15 cellular contexts compared by ENCODE assay signal in the genomic region with DNA sequence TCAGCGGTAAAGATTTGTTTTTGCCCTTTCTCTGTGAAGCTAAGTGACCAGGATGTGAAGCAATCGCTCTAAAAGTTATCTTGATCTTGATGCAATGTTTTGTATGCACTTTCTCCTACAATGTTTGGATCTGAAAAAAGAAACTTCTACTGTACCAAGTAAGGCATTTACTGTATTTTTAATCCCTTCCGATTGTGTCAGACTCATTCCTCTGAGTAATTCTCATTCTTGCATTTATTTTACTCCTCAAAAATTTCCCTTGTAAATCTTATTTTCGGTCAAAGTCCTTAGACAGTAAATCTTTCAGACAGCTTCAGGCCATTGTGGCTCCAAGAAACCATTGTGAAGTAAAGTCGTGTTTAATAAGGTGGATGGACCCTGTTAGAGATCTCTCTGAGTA.
A peak's percentile ranks its signal among the peaks of the same experiment; 100 is the strongest.
DNase-seq lines count a peak whose midpoint lies in the region; ATAC-seq and TF ChIP-seq lines count a peak whose summit lies in the region.
"Had no signal": no experiment of that assay in that cellular context is flagged by ENCODE, and none has a peak within 500 bp of the region (broad histone marks: within the 10 kb centered on the region; RNA-seq: fewer than 3 reads in every experiment).

No MANE protein-coding gene starts in this region.

- in situ Hi-C loops in KBM-7 (cut with MboI; ENCODE audit: low pct_unique_long_range_greater_than_20kb, low sequenced_read_pairs): no loop called here

- H3K9me3 Mint-ChIP-seq in nephron progenitor cell: no peaks in the 10 kb centered on the region
- H3K9me3 Mint-ChIP-seq: GM23338 had no signal

- H3K27ac Mint-ChIP-seq in nephron progenitor cell: peak overlapping the region; percentile 49
- H3K27ac Mint-ChIP-seq: CD14-positive monocyte, GM23338 had no signal

- H3K4me3 ChIP-seq in BJ (ENCODE audit: low read depth, low read length): no peak overlapping the region
- H3K4me3 ChIP-seq: ascending aorta, GM23338 had no signal

- H3K27me3 ChIP-seq in BJ (ENCODE audit: control insufficient read depth, insufficient read depth, low read length): no peaks in the 10 kb centered on the region
- H3K27me3 ChIP-seq: ascending aorta had no signal

- no peak overlapping the region for H3K4me3 Mint-ChIP-seq in nephron progenitor cell
- H3K4me3 Mint-ChIP-seq: CD14-positive monocyte, GM23338 had no signal

- ATAC-seq in HG03196 (IDR thresholded peaks at IDR 0.05; ENCODE audit: unreplicated experiment): no peak
- ATAC-seq in GM21619 (IDR thresholded peaks at IDR 0.05; ENCODE audit: unreplicated experiment): no peak
- ATAC-seq: GM23338 had no signal

- H3K27me3 Mint-ChIP-seq in nephron progenitor cell (ENCODE audit: low read depth, poor library complexity): peaks cover 15% of the 10 kb centered on the region

- peaks cover 37% of the 10 kb centered on the region for H3K4me1 Mint-ChIP-seq in nephron progenitor cell
- H3K4me1 Mint-ChIP-seq: CD14-positive monocyte had no signal

- no peaks in the 10 kb centered on the region for H3K36me3 ChIP-seq in BJ (ENCODE audit: control insufficient read depth, insufficient read depth, low read length)
- H3K36me3 ChIP-seq: ascending aorta had no signal

- POLR2A ChIA-PET in BJ (lab: Charles Lee): no interaction called here

- TF ChIP-seq CTCF in BJ (IDR thresholded peaks at IDR 0.05; ENCODE audit: insufficient read depth, low read depth, low read length): no peak
- no peak for TF ChIP-seq CTCF in nephron progenitor cell (IDR thresholded peaks at IDR 0.05)

- peak; percentile 19 for DNase-seq in BJ (ENCODE audit: low read depth)
- peak; percentile 95 for DNase-seq in M059J (ENCODE audit: low read depth)
- DNase-seq in dedifferentiated amniotic fluid mesenchymal stem cell (ENCODE audit: extremely low spot score): peak; percentile 65
- DNase-seq in nephron progenitor cell: no peak
- DNase-seq in KBM-7: no peak
- DNase-seq in islet precursor cell: no peak
- DNase-seq: activated CD4-positive, alpha-beta T cell treated with anti-CD3 and anti-CD28 coated beads for 48 hours; glutamatergic neuron; NCI-H1092; stimulated activated CD4-positive, alpha-beta T cell treated with anti-CD3 and anti-CD28 coated beads, Interleukin-2, amount 100 ng/mL, for 24 hours had no signal

- no peaks in the 10 kb centered on the region for H3K36me3 Mint-ChIP-seq in nephron progenitor cell (ENCODE audit: low read depth)
- H3K36me3 Mint-ChIP-seq: CD14-positive monocyte had no signal

- CTCF ChIA-PET in BJ (lab: Yijun Ruan, JAX): no interaction called here

Comparison
In these comparisons a context has a peak if more than half of its experiments do, and no peak if none do; other contexts are left out.
1. DNase-seq: peak in BJ (single experiment), M059J (single experiment) and dedifferentiated amniotic fluid mesenchymal stem cell (single experiment); none in nephron progenitor cell (single experiment), KBM-7 (single experiment) and islet precursor cell (single experiment).